In genomic region chr17:57332501-57332900, GRCh38 we compare ENCODE assay signal across 19 cellular contexts.
DNase-seq lines count a peak whose midpoint lies in the region; ATAC-seq, FAIRE-seq and TF ChIP-seq lines count a peak whose summit lies in the region.
"Had no signal": no experiment of that assay in that cellular context is flagged by ENCODE, and none has a peak within 500 bp of the region (broad histone marks: within the 10 kb centered on the region; RNA-seq: fewer than 3 reads in every experiment).

No MANE protein-coding gene starts in this region.

- H3K36me3 ChIP-seq in HUES48 (ENCODE audit: control insufficient read depth, insufficient read depth, low read length) (no peaks in the 10 kb centered on the region), endodermal cell (ENCODE audit: control insufficient read depth, insufficient read depth, low read length) (no peaks in the 10 kb centered on the region)
- H3K36me3 ChIP-seq: HAP-1 had no signal

- peak overlapping the region; percentile 40 for H3K27ac ChIP-seq in HUES48 (ENCODE audit: low read depth, low read length)
- no peak overlapping the region for H3K27ac ChIP-seq in endodermal cell (ENCODE audit: low read depth, low read length)

- H3K27ac Mint-ChIP-seq in T-helper 17 cell (peak overlapping the region; percentile 19), endodermal cell (peak overlapping the region; percentile 3)
- H3K27ac Mint-ChIP-seq: CD4-positive, CD25-positive, alpha-beta regulatory T cell had no signal

- H3K9ac ChIP-seq in HUES48 (ENCODE audit: low read depth, low read length) (no peak overlapping the region), endodermal cell (ENCODE audit: extremely low read depth, low read length, poor library complexity, severe bottlenecking) (no peak overlapping the region)
- H3K9ac ChIP-seq: KMS-11 had no signal

- ATAC-seq in T-helper 17 cell (no peak), HG03460 (IDR thresholded peaks at IDR 0.05; ENCODE audit: unreplicated experiment) (no peak)

- DNase-seq in T-helper 17 cell (no peak), endodermal cell (no peak), D721Med (ENCODE audit: insufficient read length, low spot score) (no peak), NCI-H1092 treated with DMSO at 0.1 percent for 48 hours (lab: John Stamatoyannopoulos, UW) (no peak)
- DNase-seq: ACHN; BE2C; C1 segment of cervical spinal cord; CD4-positive, CD25-positive, alpha-beta regulatory T cell; CD8-positive, alpha-beta memory T cell; COR-L47; GDM1; GOT3 had no signal

- 80 to 87% methylated on average over 4 of the region's 5 CpGs for WGBS in endodermal cell (ENCODE audit: insufficient coverage in 1 of 2, insufficient read length in 1 of 2), 2 experiments

- H3K27me3 ChIP-seq in HUES48 (ENCODE audit: control insufficient read depth, insufficient read depth, low read length) (no peaks in the 10 kb centered on the region), endodermal cell (ENCODE audit: control insufficient read depth, insufficient read depth, low read length, poor library complexity, severe bottlenecking) (no peaks in the 10 kb centered on the region)
- H3K27me3 ChIP-seq: BE2C had no signal

- no peaks in the 10 kb centered on the region for H3K27me3 Mint-ChIP-seq in T-helper 17 cell
- H3K27me3 Mint-ChIP-seq in endodermal cell (ENCODE audit: insufficient read depth) = no peaks in the 10 kb centered on the region
- H3K27me3 Mint-ChIP-seq: CD4-positive, CD25-positive, alpha-beta regulatory T cell; CD8-positive, alpha-beta memory T cell had no signal

- H3K36me3 Mint-ChIP-seq in T-helper 17 cell (ENCODE audit: low read depth) (no peaks in the 10 kb centered on the region), endodermal cell (ENCODE audit: low read depth) (peaks cover 30% of the 10 kb centered on the region)

- FAIRE-seq in D721Med (lab: Jason Lieb, UNC) = no peak
- FAIRE-seq: A204.1, GM12892, GM18507 had no signal

- H3K4me1 ChIP-seq in HUES48 (ENCODE audit: control insufficient read depth, insufficient read depth, low read length) = peaks cover 6% of the 10 kb centered on the region; the same call in 1 of the 2 replicates
- H3K4me1 ChIP-seq in endodermal cell (ENCODE audit: control insufficient read depth, insufficient read depth, low read length) = no peaks in the 10 kb centered on the region

- TF ChIP-seq CTCF in endodermal cell (conservative IDR thresholded peaks at IDR 0.05) = no peak
- no peak for TF ChIP-seq CTCF in D721Med (IDR thresholded peaks at IDR 0.05; ENCODE audit: insufficient read depth, missing control alignments)

- H3K4me3 Mint-ChIP-seq in T-helper 17 cell = no peak overlapping the region
- H3K4me3 Mint-ChIP-seq in endodermal cell = no peak overlapping the region
- H3K4me3 Mint-ChIP-seq: CD4-positive, CD25-positive, alpha-beta regulatory T cell; CD8-positive, alpha-beta memory T cell had no signal

- H3K4me1 Mint-ChIP-seq in T-helper 17 cell (peaks cover 20% of the 10 kb centered on the region), endodermal cell (peaks cover 4% of the 10 kb centered on the region)

- H3K4me3 ChIP-seq in HUES48 (ENCODE audit: low read depth, low read length) (no peak overlapping the region), endodermal cell (ENCODE audit: low read length) (no peak overlapping the region)
- H3K4me3 ChIP-seq: HAP-1 had no signal

- 0 out of 2 replicates have a peak, but pooled peaks cover 2% of the 10 kb centered on the region for H3K9me3 ChIP-seq in HUES48 (ENCODE audit: control insufficient read depth, insufficient read depth, low read length)
- H3K9me3 ChIP-seq in T-helper 17 cell (ENCODE audit: control insufficient read depth, low read length, poor library complexity, severe bottlenecking) = no peaks in the 10 kb centered on the region
- no peaks in the 10 kb centered on the region for H3K9me3 ChIP-seq in endodermal cell (ENCODE audit: control insufficient read depth, low read length)
- H3K9me3 ChIP-seq: BE2C, HAP-1 had no signal

- H3K9me3 Mint-ChIP-seq in endodermal cell = no peaks in the 10 kb centered on the region
- H3K9me3 Mint-ChIP-seq: CD8-positive, alpha-beta memory T cell had no signal
